ENCODE assay signal across 10 cellular contexts in the genomic region with DNA sequence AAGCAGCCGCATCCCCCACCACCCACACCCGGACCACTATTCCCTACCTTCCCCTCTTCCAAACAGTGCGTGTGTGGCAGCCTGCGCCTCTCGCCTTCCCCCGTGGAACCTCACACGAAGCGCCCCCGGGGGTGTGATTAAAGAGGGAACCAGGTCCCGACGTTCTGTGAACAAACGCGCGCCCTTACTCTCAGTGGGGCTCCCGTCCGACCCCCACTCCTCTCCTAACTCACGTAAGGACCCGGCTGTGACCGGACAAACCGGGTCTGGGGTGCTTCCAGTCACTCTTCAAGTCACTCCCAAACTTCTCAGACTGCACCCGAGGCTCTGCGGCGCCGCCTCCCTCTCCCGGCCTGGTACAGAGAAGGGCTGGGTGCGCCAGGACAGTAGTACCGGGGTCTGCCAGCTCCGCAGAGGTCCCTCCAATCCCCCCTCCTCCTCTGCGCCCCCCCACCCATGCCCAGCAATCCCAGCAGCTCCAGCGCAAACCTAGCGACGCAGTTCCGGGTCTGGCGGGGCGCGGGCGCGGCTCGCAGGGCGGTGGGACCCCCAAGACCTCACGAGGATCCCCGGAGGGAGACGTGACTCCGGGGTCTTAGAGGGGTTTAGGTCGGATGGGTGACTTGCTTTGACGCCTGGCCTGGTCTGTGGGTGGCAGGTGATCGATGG. TPM values are rescaled to one million over a fixed set of nuclear protein-coding genes. Genes with fewer than 3 reads are reported as not detected.
DNase-seq lines count a peak whose midpoint lies in the region; ATAC-seq and TF ChIP-seq lines count a peak whose summit lies in the region.
"Had no signal": no experiment of that assay in that cellular context is flagged by ENCODE, and none has a peak within 500 bp of the region (broad histone marks: within the 10 kb centered on the region; RNA-seq: fewer than 3 reads in every experiment).

No MANE protein-coding gene starts in this region.

- H3K36me3 Mint-ChIP-seq in dendritic cell treated with granulocyte-macrophage colony-stimulating factor and Interleukin-4, amounts not matched to agents 40 ng/mL and 50 ng/mL, for 4 days (ENCODE audit: low read depth): peaks cover 19% of the 10 kb centered on the region
- H3K36me3 Mint-ChIP-seq in T-helper 2 cell treated with Interferon-gamma antibody and Interleukin-4, amounts not matched to agents 5 μg/mL and 100 μg/mL, for 36 hours (ENCODE audit: low read depth): no peaks in the 10 kb centered on the region

- TF ChIP-seq CTCF in gastrocnemius medialis (IDR thresholded peaks at IDR 0.05 in 4 of 5, conservative IDR thresholded peaks at IDR 0.05 in 1 of 5): no peak

- POLR2A ChIA-PET in HEK293T (lab: Yijun Ruan, JAX): no interaction called here

- TF ChIP-seq POLR2A in gastrocnemius medialis (IDR thresholded peaks at IDR 0.05): no peak

- peaks cover 86% of the 10 kb centered on the region for H3K27me3 ChIP-seq in H7 (ENCODE audit: control insufficient read depth, insufficient read depth, low read length)
- peaks cover 38 to 44% (median 39%) of the 10 kb centered on the region in 3 donors for H3K27me3 ChIP-seq in gastrocnemius medialis

- H3K36me3 ChIP-seq in H7 (replicated peaks; ENCODE audit: control insufficient read depth, insufficient read depth, low read length) (no peaks in the 10 kb centered on the region), gastrocnemius medialis (no peaks in the 10 kb centered on the region)

- H3K4me1 ChIP-seq in gastrocnemius medialis: no peaks in the 10 kb centered on the region

- peak overlapping the region; percentile 52 for H3K27ac Mint-ChIP-seq in dendritic cell treated with granulocyte-macrophage colony-stimulating factor and Interleukin-4, amounts not matched to agents 40 ng/mL and 50 ng/mL, for 4 days
- no peak overlapping the region for H3K27ac Mint-ChIP-seq in T-helper 2 cell treated with Interferon-gamma antibody and Interleukin-4, amounts not matched to agents 5 μg/mL and 100 μg/mL, for 36 hours
- H3K27ac Mint-ChIP-seq: activated T-cell treated with anti-CD3 and anti-CD28 coated beads, Interleukin-2, amount 50 U/mL, for 72 hours had no signal

- peaks cover 86% of the 10 kb centered on the region for H3K27me3 Mint-ChIP-seq in dendritic cell treated with granulocyte-macrophage colony-stimulating factor and Interleukin-4, amounts not matched to agents 40 ng/mL and 50 ng/mL, for 4 days
- peaks cover 81% of the 10 kb centered on the region for H3K27me3 Mint-ChIP-seq in T-helper 2 cell treated with Interferon-gamma antibody and Interleukin-4, amounts not matched to agents 5 μg/mL and 100 μg/mL, for 36 hours (ENCODE audit: low read depth)

- H3K9me3 Mint-ChIP-seq in dendritic cell treated with granulocyte-macrophage colony-stimulating factor and Interleukin-4, amounts not matched to agents 40 ng/mL and 50 ng/mL, for 4 days: no peaks in the 10 kb centered on the region
- no peaks in the 10 kb centered on the region for H3K9me3 Mint-ChIP-seq in T-helper 2 cell treated with Interferon-gamma antibody and Interleukin-4, amounts not matched to agents 5 μg/mL and 100 μg/mL, for 36 hours
- H3K9me3 Mint-ChIP-seq: activated T-cell treated with anti-CD3 and anti-CD28 coated beads, Interleukin-2, amount 50 U/mL, for 72 hours had no signal

- in situ Hi-C loops in gastrocnemius medialis (cut with MboI; ENCODE audit: low sequenced_read_pairs in 4 of 4): no loop called here

- no peaks in the 10 kb centered on the region for H3K9me3 ChIP-seq in gastrocnemius medialis

- H3K4me1 Mint-ChIP-seq in dendritic cell treated with granulocyte-macrophage colony-stimulating factor and Interleukin-4, amounts not matched to agents 40 ng/mL and 50 ng/mL, for 4 days (ENCODE audit: low read depth): peaks cover 24% of the 10 kb centered on the region
- H3K4me1 Mint-ChIP-seq in T-helper 2 cell treated with Interferon-gamma antibody and Interleukin-4, amounts not matched to agents 5 μg/mL and 100 μg/mL, for 36 hours (ENCODE audit: low read depth): no peaks in the 10 kb centered on the region

- H3K4me3 ChIP-seq in H7 (ENCODE audit: insufficient read depth, low read depth, low read length) (peak overlapping the region; percentile 54), gastrocnemius medialis (peak overlapping the region in 3 of 4 donors; percentile 11 to 34 (median 23))

- ATAC-seq in left colon (peak; percentile 4), gastrocnemius medialis (no peak)

- intact Hi-C loops in dendritic cell treated with granulocyte-macrophage colony-stimulating factor and Interleukin-4, amounts not matched to agents 40 ng/mL and 50 ng/mL, for 4 days (cut with micrococcal nuclease): loop anchor here (5.0 kb wide), 1 partner anchor 33 kb away; no protein-coding TSS in a partner anchor
- intact Hi-C loops in left colon (cut with DNase I, micrococcal nuclease): no loop called here
- intact Hi-C loops in gastrocnemius medialis (cut with DNase I; ENCODE audit: low total_unique reads): no loop called here

- CTCF ChIA-PET in HEK293T (lab: Yijun Ruan, JAX): no interaction called here

- H3K27ac ChIP-seq in gastrocnemius medialis: no peak overlapping the region

- H3K4me3 Mint-ChIP-seq in dendritic cell treated with granulocyte-macrophage colony-stimulating factor and Interleukin-4, amounts not matched to agents 40 ng/mL and 50 ng/mL, for 4 days: peak overlapping the region; percentile 77
- no peak overlapping the region for H3K4me3 Mint-ChIP-seq in T-helper 2 cell treated with Interferon-gamma antibody and Interleukin-4, amounts not matched to agents 5 μg/mL and 100 μg/mL, for 36 hours

- DNase-seq in H7: peak; percentile 79
- no peak for DNase-seq in left colon
- DNase-seq in gastrocnemius medialis: no peak
- DNase-seq in kidney tubule cell (ENCODE audit: low spot score): no peak
- DNase-seq in GDM1 (lab: John Stamatoyannopoulos, UW): no peak
- DNase-seq in HEK293T (ENCODE audit: extremely low spot score): no peak
- DNase-seq in T-helper 2 cell treated with Interferon-gamma antibody and Interleukin-4, amounts not matched to agents 5 μg/mL and 100 μg/mL, for 36 hours (ENCODE audit: low spot score): no peak
- DNase-seq: NCI-H1105 treated with DMSO at 0.1 percent for 48 hours had no signal

TF ChIP-seq in HEK293T, 16 proteins besides CTCF, POLR2A, EP300 and RAD21:
- TF ChIP-seq CTBP1 (IDR thresholded peaks at IDR 0.05; ENCODE audit: borderline replicate concordance) (no peak), LEF1 (IDR thresholded peaks at IDR 0.05; ENCODE audit: borderline replicate concordance) (no peak), FOXM1 (IDR thresholded peaks at IDR 0.05; ENCODE audit: borderline replicate concordance) (no peak), SUZ12 (IDR thresholded peaks at IDR 0.05) (no peak), ARNT (IDR thresholded peaks at IDR 0.05) (no peak), ZNF384 (IDR thresholded peaks at IDR 0.05) (no peak), NFRKB (IDR thresholded peaks at IDR 0.05) (no peak), SP1 (IDR thresholded peaks at IDR 0.05) (no peak), FOXK2 (IDR thresholded peaks at IDR 0.05) (no peak), BHLHE40 (IDR thresholded peaks at IDR 0.05; ENCODE audit: borderline replicate concordance) (no peak), HDGF (IDR thresholded peaks at IDR 0.05; ENCODE audit: borderline replicate concordance) (no peak), L3MBTL2 (conservative IDR thresholded peaks at IDR 0.05) (no peak), TARDBP (IDR thresholded peaks at IDR 0.05) (no peak), FOXA1 (IDR thresholded peaks at IDR 0.05) (no peak), ELF4 (IDR thresholded peaks at IDR 0.05) (no peak)
- TF ChIP-seq, protein P1, sequence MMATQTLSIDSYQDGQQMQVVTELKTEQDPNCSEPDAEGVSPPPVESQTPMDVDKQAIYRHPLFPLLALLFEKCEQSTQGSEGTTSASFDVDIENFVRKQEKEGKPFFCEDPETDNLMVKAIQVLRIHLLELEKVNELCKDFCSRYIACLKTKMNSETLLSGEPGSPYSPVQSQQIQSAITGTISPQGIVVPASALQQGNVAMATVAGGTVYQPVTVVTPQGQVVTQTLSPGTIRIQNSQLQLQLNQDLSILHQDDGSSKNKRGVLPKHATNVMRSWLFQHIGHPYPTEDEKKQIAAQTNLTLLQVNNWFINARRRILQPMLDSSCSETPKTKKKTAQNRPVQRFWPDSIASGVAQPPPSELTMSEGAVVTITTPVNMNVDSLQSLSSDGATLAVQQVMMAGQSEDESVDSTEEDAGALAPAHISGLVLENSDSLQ (IDR thresholded peaks at IDR 0.05): no peak

RNA-seq across cellular contexts. Expression of a gene that starts 0.6 kb away (rescaled TPM):
- 0.07 TPM in 1 of 2 replicates, not detected in the other for total RNA-seq in H7 (2014; rRNA removed; shearing (Covaris generic))
- total RNA-seq in left colon (1 to 10 TPM in 1 of 2 donors, under 1 TPM in 1; 0.67 to 1.6 TPM), gastrocnemius medialis (not detected)

RNA-seq across cellular contexts. Expression of a gene that starts 0.7 kb away (rescaled TPM):
- total RNA-seq in H7 (2014; rRNA removed; shearing (Covaris generic)): 0.24 and 0.37 TPM in 2 replicates
- under 1 TPM; 0.56 to 0.85 TPM for total RNA-seq in left colon
- total RNA-seq in gastrocnemius medialis: under 1 TPM in 3 of 4 donors, not detected in 1; 0.07 to 0.56 (median 0.13) TPM

RNA-seq across cellular contexts. Expression of a gene that starts 15.0 kb away (rescaled TPM):
- total RNA-seq in H7 (2014; rRNA removed; shearing (Covaris generic)): not detected in 2 replicates
- total RNA-seq in left colon (1 to 10 TPM; 1.3 to 4.9 TPM), gastrocnemius medialis (not detected)
- total RNA-seq: activated T-cell treated with anti-CD3 and anti-CD28 coated beads, Interleukin-2, amount 50 U/mL, for 72 hours had no signal

RNA-seq across cellular contexts. Expression of a gene that starts 15.1 kb away (rescaled TPM):
- 0.15 TPM in 1 of 2 replicates, not detected in the other for total RNA-seq in H7 (2014; rRNA removed; shearing (Covaris generic))
- 10 to 100 TPM in 1 of 2 donors, 1 to 10 TPM in 1; 3.9 to 30.4 TPM for total RNA-seq in left colon
- not detected for total RNA-seq in gastrocnemius medialis

RNA-seq across cellular contexts. Expression of a gene that starts 58.7 kb away (rescaled TPM):
- total RNA-seq in H7 (2014; rRNA removed; shearing (Covaris generic)): 40.0 and 56.4 TPM in 2 replicates
- total RNA-seq in left colon (1 to 10 TPM; 5.6 to 8.3 TPM), gastrocnemius medialis (1 to 10 TPM in 3 of 4 donors, under 1 TPM in 1; 0.80 to 3.3 (median 1.7) TPM)
